9 cellular contexts compared by ENCODE assay signal in genomic region chr9:4077499-4078102, GRCh38.
DNase-seq lines count a peak whose midpoint lies in the region; ATAC-seq and TF ChIP-seq lines count a peak whose summit lies in the region.
"Had no signal": no experiment of that assay in that cellular context is flagged by ENCODE, and none has a peak within 500 bp of the region (broad histone marks: within the 10 kb centered on the region; RNA-seq: fewer than 3 reads in every experiment).

No MANE protein-coding gene starts in this region.

- H3K27me3 Mint-ChIP-seq in H9 (ENCODE audit: low read depth) = no peaks in the 10 kb centered on the region

- H2BK20ac ChIP-seq in H9 (ENCODE audit: low read depth, low read length, poor library complexity, severe bottlenecking) = no peak overlapping the region

- H3T11ph ChIP-seq in H9 (ENCODE audit: low read length) = no peak overlapping the region

- no peaks in the 10 kb centered on the region for H4K20me1 ChIP-seq in H9 (ENCODE audit: control insufficient read depth, insufficient read depth, insufficient read length)

- no peak overlapping the region for H3K18ac ChIP-seq in H9 (ENCODE audit: insufficient read length, low read depth, low read length)

- H3K79me1 ChIP-seq in H9 (ENCODE audit: insufficient read depth, low read depth, low read length, poor library complexity, severe bottlenecking) = no peaks in the 10 kb centered on the region

- H3K27me3 ChIP-seq in H9 (ENCODE audit: insufficient read depth, low read length) = no peaks in the 10 kb centered on the region

- no peak overlapping the region for H3K4me3 Mint-ChIP-seq in H9
- H3K4me3 Mint-ChIP-seq: naive B cell had no signal

- TF ChIP-seq CTCF in H9 (conservative IDR thresholded peaks at IDR 0.05) = peak; percentile 81

- H2BK5ac ChIP-seq in H9 (ENCODE audit: insufficient read length, low read length) = no peak overlapping the region

- no peak overlapping the region for H2BK12ac ChIP-seq in H9 (ENCODE audit: insufficient read length, low read depth, low read length)

- no peaks in the 10 kb centered on the region for H3K4me1 ChIP-seq in H9 (ENCODE audit: insufficient read depth, low read length)

- H3K79me2 ChIP-seq in H9 (ENCODE audit: insufficient read depth, low read length) = no peaks in the 10 kb centered on the region

- H3K14ac ChIP-seq in H9 (ENCODE audit: insufficient read depth, low read length) = no peak overlapping the region

- no peak overlapping the region for H3K23ac ChIP-seq in H9 (ENCODE audit: insufficient read length, low read depth, low read length)

- peaks cover 4 to 7% of the 10 kb centered on the region in 2 experiments; a peak in 2 of 4 replicates for H3K4me1 Mint-ChIP-seq in H9
- H3K4me1 Mint-ChIP-seq: naive B cell had no signal

- H3K36me3 Mint-ChIP-seq in H9 (ENCODE audit: insufficient read depth in 1 of 3, low read depth in 3 of 3) = no peaks in the 10 kb centered on the region
- H3K36me3 Mint-ChIP-seq: naive B cell had no signal

- no peak overlapping the region for H3K4me2 ChIP-seq in H9 (ENCODE audit: insufficient read depth, insufficient read length, low read length)

- H3K4ac ChIP-seq in H9 (ENCODE audit: low read depth, low read length) = no peak overlapping the region

- H3K9ac ChIP-seq in H9 (ENCODE audit: extremely low read depth, insufficient read length, low read length) = no peak overlapping the region

- no peaks in the 10 kb centered on the region for H3K9me3 Mint-ChIP-seq in H9

- no peak overlapping the region for H4K8ac ChIP-seq in H9 (replicated peaks; ENCODE audit: insufficient read length, low read depth, low read length)

- no peak overlapping the region for H4K91ac ChIP-seq in H9 (ENCODE audit: insufficient read length, low read depth, low read length)

- no peak for ATAC-seq in HG02678 (IDR thresholded peaks at IDR 0.05; ENCODE audit: unreplicated experiment)
- ATAC-seq in GM18858 (IDR thresholded peaks at IDR 0.05; ENCODE audit: unreplicated experiment) = no peak

- no CpG with 5 or more reads among the region's 6 CpGs for WGBS in H9 (ENCODE audit: extremely low coverage, insufficient read length, low lambda C conversion rate)

- no peak overlapping the region for H2AK5ac ChIP-seq in H9 (ENCODE audit: insufficient read length, low read length)

- H3K9me3 ChIP-seq in H9 (ENCODE audit: control insufficient read depth, low read depth, low read length) = no peaks in the 10 kb centered on the region

- H3K56ac ChIP-seq in H9 (ENCODE audit: insufficient read length, low read depth, low read length) = no peak overlapping the region

- no peak overlapping the region for H2BK120ac ChIP-seq in H9 (ENCODE audit: low read depth, low read length, poor library complexity, severe bottlenecking)

- no peak overlapping the region for H4K5ac ChIP-seq in H9 (ENCODE audit: insufficient read length, low read depth, low read length)

- no peak overlapping the region for H2BK15ac ChIP-seq in H9 (ENCODE audit: low read depth, low read length)

- DNase-seq in COLO668 (lab: John Stamatoyannopoulos, UW; ENCODE audit: unreplicated experiment) (peak; percentile 52), H9 (peak; percentile 78), RPMI7951 (ENCODE audit: low read depth) (peak; percentile 87), astrocyte of the hippocampus (ENCODE audit: low read depth, low spot score) (peak; percentile 82), islet precursor cell (peak; percentile 78)
- peak; percentile 36 to 54 for DNase-seq in stimulated activated CD4-positive, alpha-beta T cell treated with anti-CD3 and anti-CD28 coated beads, Interleukin-4, amount 100 ng/mL, for 48 hours (ENCODE audit: low read depth in 2 of 2)
- DNase-seq: naive B cell had no signal

- no peak overlapping the region for H3K27ac Mint-ChIP-seq in H9
- H3K27ac Mint-ChIP-seq: naive B cell had no signal

- no peak overlapping the region for H3K27ac ChIP-seq in H9 (ENCODE audit: insufficient read length, low read depth, low read length)

- no peak overlapping the region for H2AFZ ChIP-seq in H9 (ENCODE audit: low read length)

- no peaks in the 10 kb centered on the region for H3K23me2 ChIP-seq in H9 (ENCODE audit: insufficient read length, low read depth, low read length, poor library complexity, severe bottlenecking)
